Comparison of ENCODE assay signal across 13 cellular contexts in the genomic region with DNA sequence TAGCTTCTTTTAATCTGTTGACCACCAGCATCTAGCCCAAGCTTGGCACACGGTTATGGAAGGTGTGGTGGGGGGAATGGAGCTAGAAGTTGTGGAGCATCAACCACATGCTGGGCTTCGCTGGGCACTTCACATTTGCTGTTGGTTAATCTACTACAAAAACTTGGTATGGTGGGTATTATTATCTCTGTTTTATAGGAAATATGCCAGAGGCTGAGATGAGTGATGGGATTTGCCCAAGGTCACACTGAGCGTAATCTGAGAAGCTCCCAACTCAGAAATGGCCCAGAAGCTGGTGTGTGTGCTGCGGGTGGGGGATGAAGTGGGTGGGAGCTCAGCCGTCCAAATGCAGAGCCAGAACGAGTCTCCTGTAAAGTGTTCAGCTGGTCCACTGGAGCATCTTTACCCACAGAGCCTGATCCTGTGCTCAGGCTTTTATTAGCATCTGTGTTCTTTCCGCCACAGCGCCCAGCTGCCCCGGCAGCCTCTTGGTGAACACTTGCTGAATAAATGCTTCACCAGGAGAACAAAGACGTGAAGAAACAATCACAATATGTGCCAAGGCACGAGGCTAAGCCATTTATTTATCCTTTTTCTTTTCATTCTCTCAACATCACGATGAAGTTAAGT.
DNase-seq lines count a peak whose midpoint lies in the region; ATAC-seq and TF ChIP-seq lines count a peak whose summit lies in the region.
"Had no signal": no experiment of that assay in that cellular context is flagged by ENCODE, and none has a peak within 500 bp of the region (broad histone marks: within the 10 kb centered on the region; RNA-seq: fewer than 3 reads in every experiment).

No MANE protein-coding gene starts in this region.

- no peaks in the 10 kb centered on the region for H4K20me1 ChIP-seq in BLaER1 treated with 17β-estradiol and CSF1 and Interleukin-3, amounts not matched to agents 10 nM and 100 nM
- H4K20me1 ChIP-seq in mammary epithelial cell (ENCODE audit: insufficient read depth, low read length) = no peaks in the 10 kb centered on the region

- intact Hi-C loops in mammary epithelial cell (cut with micrococcal nuclease) = loop anchor here (5.0 kb wide), 1 partner anchor 65 kb away; no protein-coding TSS in a partner anchor

- H3K4me1 ChIP-seq in BLaER1 treated with 17β-estradiol and CSF1 and Interleukin-3, amounts not matched to agents 10 nM and 100 nM = peaks cover 0 to 91% (median 46%) of the 10 kb centered on the region in 10 experiments; a peak in 15 of 20 replicates
- peaks cover 38% of the 10 kb centered on the region for H3K4me1 ChIP-seq in mammary epithelial cell (ENCODE audit: insufficient read depth, low read length)

- no peaks in the 10 kb centered on the region for H3K36me3 Mint-ChIP-seq in nephron (ENCODE audit: low read depth)

- H3K4me1 Mint-ChIP-seq in nephron = peaks cover 54% of the 10 kb centered on the region

- H3K79me2 ChIP-seq in mammary epithelial cell (ENCODE audit: insufficient read depth, low read length) = no peaks in the 10 kb centered on the region

- no peaks in the 10 kb centered on the region for H3K9me3 Mint-ChIP-seq in nephron

- no peaks in the 10 kb centered on the region for H3K36me3 ChIP-seq in BLaER1 treated with 17β-estradiol and CSF1 and Interleukin-3, amounts not matched to agents 10 nM and 100 nM
- no peaks in the 10 kb centered on the region for H3K36me3 ChIP-seq in mammary epithelial cell (ENCODE audit: insufficient read depth, low read length)

- dilution Hi-C loops in mammary epithelial cell (cut with HindIII; ENCODE audit: low sequenced_read_pairs) = no loop called here

- no peak for ATAC-seq in GM19035 (IDR thresholded peaks at IDR 0.05; ENCODE audit: unreplicated experiment)
- no peak for ATAC-seq in GM19395 (IDR thresholded peaks at IDR 0.05; ENCODE audit: unreplicated experiment)

- no peaks in the 10 kb centered on the region for H3K27me3 Mint-ChIP-seq in nephron (ENCODE audit: low read depth)

- no peaks in the 10 kb centered on the region for H3K9me3 ChIP-seq in BLaER1 treated with 17β-estradiol and CSF1 and Interleukin-3, amounts not matched to agents 10 nM and 100 nM (replicated peaks in 1 of 11)
- H3K9me3 ChIP-seq in mammary epithelial cell (replicated peaks; ENCODE audit: insufficient read depth, low read length) = no peaks in the 10 kb centered on the region

- peak overlapping the region in 7 of 11 experiments; percentile 12 to 92 (median 75); a peak in 10 of 22 replicates for H3K4me2 ChIP-seq in BLaER1 treated with 17β-estradiol and CSF1 and Interleukin-3, amounts not matched to agents 10 nM and 100 nM
- H3K4me2 ChIP-seq in mammary epithelial cell (ENCODE audit: insufficient read depth, low read depth, low read length) = no peak overlapping the region

- H3K4me3 Mint-ChIP-seq in nephron = no peak overlapping the region

- peak overlapping the region in 4 of 11 experiments; percentile 52 to 70 (median 64); a peak in 6 of 22 replicates for H3K9ac ChIP-seq in BLaER1 treated with 17β-estradiol and CSF1 and Interleukin-3, amounts not matched to agents 10 nM and 100 nM
- H3K9ac ChIP-seq in mammary epithelial cell (ENCODE audit: insufficient read depth, low read length) = no peak overlapping the region

- 89% methylated on average over 7 of the region's 12 CpGs for WGBS in mammary epithelial cell (ENCODE audit: low coverage, missing lambda C conversion rate)

- H3K27me3 ChIP-seq in BLaER1 treated with 17β-estradiol and CSF1 and Interleukin-3, amounts not matched to agents 10 nM and 100 nM = no peaks in the 10 kb centered on the region
- H3K27me3 ChIP-seq in mammary epithelial cell (ENCODE audit: insufficient read depth, low read length) = no peaks in the 10 kb centered on the region

- no peak overlapping the region for H3K4me3 ChIP-seq in BLaER1 treated with 17β-estradiol and CSF1 and Interleukin-3, amounts not matched to agents 10 nM and 100 nM
- no peak overlapping the region for H3K4me3 ChIP-seq in mammary epithelial cell (replicated peaks in 1 of 3; ENCODE audit: insufficient read depth in 1 of 3, low read depth in 2 of 3, low read length in 3 of 3)
- H3K4me3 ChIP-seq: SK-N-MC had no signal

- H3K27ac Mint-ChIP-seq in nephron = peak overlapping the region; percentile 24 to 59 (median 34)

- peak overlapping the region in 9 of 11 experiments; percentile 4 to 91 (median 77); a peak in 15 of 22 replicates for H3K27ac ChIP-seq in BLaER1 treated with 17β-estradiol and CSF1 and Interleukin-3, amounts not matched to agents 10 nM and 100 nM
- peak overlapping the region; percentile 57 for H3K27ac ChIP-seq in mammary epithelial cell (ENCODE audit: insufficient read depth, low read depth, low read length)
- H3K27ac ChIP-seq: SK-N-MC had no signal

- peak; percentile 57 for DNase-seq in NCI-H2029 (lab: John Stamatoyannopoulos, UW)
- DNase-seq in mammary epithelial cell = no peak
- DNase-seq in activated T-cell treated with anti-CD3 and anti-CD28 coated beads for 4 hours = no peak
- no peak for DNase-seq in GM03348 (ENCODE audit: low spot score)
- DNase-seq: activated CD4-positive, CD25-positive, alpha-beta regulatory T cell treated with anti-CD3 and anti-CD28 coated beads, Interleukin-2, amount 50 U/mL, for 72 hours; COR-L47; NCI-H2081 treated with DMSO at 0.1 percent for 48 hours; stimulated activated naive CD4-positive, alpha-beta T cell treated with Interleukin-2 at 50 U/mL for 16 hours had no signal

- in situ Hi-C loops in mammary epithelial cell (cut with MboI; ENCODE audit: low sequenced_read_pairs in 2 of 2) = no loop called here

- no peak for TF ChIP-seq CTCF in mammary epithelial cell (conservative IDR thresholded peaks at IDR 0.05 in 1 of 2, IDR thresholded peaks at IDR 0.05 in 1 of 2; ENCODE audit: extremely low read depth in 1 of 2, insufficient read depth in 1 of 2, low read depth in 1 of 2, low read length in 2 of 2)
- TF ChIP-seq CTCF in nephron (IDR thresholded peaks at IDR 0.05; ENCODE audit: unreplicated experiment in 3 of 3) = no peak

- no peak overlapping the region for H2AFZ ChIP-seq in mammary epithelial cell (ENCODE audit: low read depth, low read length)

- no TSS peak for BruUV-seq in mammary epithelial cell (replicated peaks; lab: Mats Ljungman, UMichigan)

- CTCF ChIA-PET in mammary epithelial cell (lab: Charles Lee; ENCODE audit: low non-redundant PET) = no interaction called here
